8 cellular contexts compared by ENCODE assay signal in genomic region chr1:185559684-185560310, GRCh38.
A peak's percentile ranks its signal among the peaks of the same experiment; 100 is the strongest.
DNase-seq lines count a peak whose midpoint lies in the region; ATAC-seq, FAIRE-seq and TF ChIP-seq lines count a peak whose summit lies in the region.

No MANE protein-coding gene starts in this region.

- H3K9me1 ChIP-seq in keratinocyte (ENCODE audit: control insufficient read depth, extremely low read depth, insufficient read depth, low read length): no peaks in the 10 kb centered on the region

- H3K4me1 ChIP-seq in keratinocyte (ENCODE audit: control insufficient read depth, extremely low read depth, insufficient read depth, low read length): peaks cover 23% of the 10 kb centered on the region

- POLR2A ChIA-PET in RWPE1 (lab: Yijun Ruan, JAX; ENCODE audit: low non-redundant PET): no interaction called here

- H2AFZ ChIP-seq in keratinocyte (ENCODE audit: control insufficient read depth, low read length): no peak overlapping the region

- no peaks in the 10 kb centered on the region for H4K20me1 ChIP-seq in keratinocyte (ENCODE audit: control insufficient read depth, extremely low read depth, insufficient read depth, low read length)

- CTCF ChIA-PET in RWPE1 (lab: Yijun Ruan, JAX): interaction anchor here (0.6 to 0.9 kb wide), 2 partner anchors 15 to 148 kb away, joined by 3 to 5 read pairs; no protein-coding TSS in a partner anchor

- TF ChIP-seq CTCF in RWPE1 (conservative IDR thresholded peaks at IDR 0.05; ENCODE audit: low read depth) (no peak), astrocyte of the spinal cord (IDR thresholded peaks at IDR 0.05; ENCODE audit: low read depth, low read length) (peak; percentile 63), keratinocyte (optimal IDR thresholded peaks at IDR 0.05 in 1 of 3, IDR thresholded peaks at IDR 0.05 in 1 of 3, conservative IDR thresholded peaks at IDR 0.05 in 1 of 3; ENCODE audit: extremely low read depth in 1 of 3, insufficient read depth in 2 of 3, low read length in 3 of 3) (peak; percentile 52 to 82 (median 76))

- no peaks in the 10 kb centered on the region for H3K36me3 ChIP-seq in keratinocyte (ENCODE audit: control insufficient read depth in 2 of 2, extremely low read depth in 1 of 2, insufficient read depth in 2 of 2, low read length in 2 of 2)

- no peak overlapping the region for H3K9ac ChIP-seq in keratinocyte (ENCODE audit: control insufficient read depth, extremely low read depth, insufficient read depth, low read length)

- H3K9me3 ChIP-seq in keratinocyte (ENCODE audit: control insufficient read depth, low read depth, low read length): no peaks in the 10 kb centered on the region

- ATAC-seq in GM19463 (IDR thresholded peaks at IDR 0.05; ENCODE audit: unreplicated experiment) (peak; percentile 96), HG03442 (IDR thresholded peaks at IDR 0.05; ENCODE audit: unreplicated experiment) (peak; percentile 98)

- dilution Hi-C loops in keratinocyte (cut with MboI; ENCODE audit: extremely low pct_ligation_motif_present, low sequenced_read_pairs): no loop called here

- in situ Hi-C loops in astrocyte of the spinal cord (cut with HindIII; ENCODE audit: low sequenced_read_pairs): no loop called here

- H3K4me2 ChIP-seq in keratinocyte (ENCODE audit: control insufficient read depth, extremely low read depth, insufficient read depth, low read depth, low read length): no peak overlapping the region

- H3K27ac ChIP-seq in RWPE1: no peak overlapping the region
- no peak overlapping the region for H3K27ac ChIP-seq in keratinocyte (ENCODE audit: control insufficient read depth, insufficient read depth, low read length)

- H3K27me3 ChIP-seq in keratinocyte (ENCODE audit: control insufficient read depth, extremely low read depth, insufficient read depth, low read length): no peaks in the 10 kb centered on the region

- no peaks in the 10 kb centered on the region for H3K79me2 ChIP-seq in keratinocyte (ENCODE audit: control insufficient read depth, insufficient read depth, low read length)

- H3K4me3 ChIP-seq in astrocyte of the spinal cord (ENCODE audit: low read depth, low read length) (no peak overlapping the region), keratinocyte (ENCODE audit: control insufficient read depth in 2 of 3, extremely low read depth in 1 of 3, insufficient read depth in 2 of 3, low read depth in 1 of 3, low read length in 3 of 3) (no peak overlapping the region)

- FAIRE-seq in keratinocyte (lab: Jason Lieb, UNC): peak; percentile 77

- peak; percentile 60 for DNase-seq in EL
- peak; percentile 26 for DNase-seq in RWPE1 (ENCODE audit: low spot score)
- DNase-seq in astrocyte of the spinal cord (ENCODE audit: low read depth, low spot score): peak; percentile 58
- no peak for DNase-seq in keratinocyte (ENCODE audit: low read depth, low spot score)
- DNase-seq in stimulated activated naive CD4-positive, alpha-beta T cell treated with Interleukin-2 at 50 U/mL for 16 hours (lab: John Stamatoyannopoulos, UW): peak; percentile 21
- DNase-seq in NCI-H2171 (lab: John Stamatoyannopoulos, UW): no peak

Comparison
In these comparisons a context has a peak if more than half of its experiments do, and no peak if none do; other contexts are left out.
1. DNase-seq: peak in EL (single experiment), RWPE1 (single experiment), astrocyte of the spinal cord (single experiment) and stimulated activated naive CD4-positive, alpha-beta T cell treated with Interleukin-2 at 50 U/mL for 16 hours (single experiment); none in keratinocyte (single experiment) and NCI-H2171 (single experiment).